Comparison of ENCODE assay signal across 8 cellular contexts in genomic region chr11:45655347-45655756, GRCh38. TPM values are rescaled to one million over a fixed set of nuclear protein-coding genes. Genes with fewer than 3 reads are reported as not detected.
DNase-seq lines count a peak whose midpoint lies in the region; ATAC-seq and TF ChIP-seq lines count a peak whose summit lies in the region.

No MANE protein-coding gene starts in this region.

- POLR2A ChIA-PET in activated CD8-positive, alpha-beta T cell treated with anti-CD3 and anti-CD28 coated beads for 36 hours (lab: Charles Lee): interaction anchor here (0.7 kb wide), 1 partner anchor 91 kb away, joined by 3 read pairs; no protein-coding TSS in a partner anchor

- ATAC-seq in HG02870 (IDR thresholded peaks at IDR 0.05; ENCODE audit: unreplicated experiment): peak; percentile 53
- peak; percentile 79 for ATAC-seq in activated CD8-positive, alpha-beta T cell treated with anti-CD3 and anti-CD28 coated beads for 36 hours
- ATAC-seq in GM21737 (IDR thresholded peaks at IDR 0.05; ENCODE audit: unreplicated experiment): no peak

- intact Hi-C loops in activated CD8-positive, alpha-beta T cell treated with anti-CD3 and anti-CD28 coated beads for 36 hours (cut with micrococcal nuclease): loop anchor here (5.0 to 10.0 kb wide), 2 partner anchors 119 to 283 kb away; no protein-coding TSS in a partner anchor

- TF ChIP-seq CTCF in activated CD8-positive, alpha-beta T cell treated with anti-CD3 and anti-CD28 coated beads for 36 hours (IDR thresholded peaks at IDR 0.05): peak; percentile 93

- H3K4me1 Mint-ChIP-seq in activated CD8-positive, alpha-beta T cell treated with anti-CD3 and anti-CD28 coated beads for 36 hours (ENCODE audit: low read depth): peaks cover 3% of the 10 kb centered on the region

- H3K36me3 Mint-ChIP-seq in activated CD8-positive, alpha-beta T cell treated with anti-CD3 and anti-CD28 coated beads for 36 hours (ENCODE audit: low read depth): no peaks in the 10 kb centered on the region

- DNase-seq in DMS153 (lab: John Stamatoyannopoulos, UW): peak; percentile 58
- DNase-seq in NCI-H526 (lab: John Stamatoyannopoulos, UW): peak; percentile 59 to 91
- DNase-seq in activated CD8-positive, alpha-beta T cell treated with anti-CD3 and anti-CD28 coated beads for 36 hours: peak; percentile 74
- DNase-seq in effector CD8-positive, alpha-beta T cell (lab: John Stamatoyannopoulos, UW): peak; percentile 6
- DNase-seq in medulla oblongata (ENCODE audit: extremely low spot score): peak; percentile 79
- DNase-seq in stimulated activated CD8-positive, alpha-beta memory T cell treated with anti-CD3 and anti-CD28 coated beads, Interleukin-15, amount 100 ng/mL, for 1 hour (ENCODE audit: low read depth): peak; percentile 30

- H3K9me3 Mint-ChIP-seq in activated CD8-positive, alpha-beta T cell treated with anti-CD3 and anti-CD28 coated beads for 36 hours: no peaks in the 10 kb centered on the region

- peaks cover 20% of the 10 kb centered on the region for H3K27me3 Mint-ChIP-seq in activated CD8-positive, alpha-beta T cell treated with anti-CD3 and anti-CD28 coated beads for 36 hours

- H3K27ac Mint-ChIP-seq in activated CD8-positive, alpha-beta T cell treated with anti-CD3 and anti-CD28 coated beads for 36 hours: no peak overlapping the region

- no peak overlapping the region for H3K4me3 Mint-ChIP-seq in activated CD8-positive, alpha-beta T cell treated with anti-CD3 and anti-CD28 coated beads for 36 hours

- CTCF ChIA-PET in activated CD8-positive, alpha-beta T cell treated with anti-CD3 and anti-CD28 coated beads for 36 hours (lab: Charles Lee): interaction anchor here (0.8 to 7.7 kb wide), 23 partner anchors 8 to 313 kb away, joined by 3 to 65 read pairs (median 4); no protein-coding TSS in a partner anchor

RNA-seq across cellular contexts. Expression of gene CHST1, which starts 10.1 kb away (rescaled TPM):
- not detected for total RNA-seq in activated CD8-positive, alpha-beta T cell treated with anti-CD3 and anti-CD28 coated beads for 36 hours

Comparison
In these comparisons a context has a peak if more than half of its experiments do, and no peak if none do; other contexts are left out.
1. DNase-seq: peak in every context shown above with its lines; median percentile 79 in medulla oblongata; 75 in NCI-H526; 74 in activated CD8-positive, alpha-beta T cell treated with anti-CD3 and anti-CD28 coated beads for 36 hours; 58 in DMS153; 30 in stimulated activated CD8-positive, alpha-beta memory T cell treated with anti-CD3 and anti-CD28 coated beads, Interleukin-15, amount 100 ng/mL, for 1 hour; 6 in effector CD8-positive, alpha-beta T cell.